In the genomic region with DNA sequence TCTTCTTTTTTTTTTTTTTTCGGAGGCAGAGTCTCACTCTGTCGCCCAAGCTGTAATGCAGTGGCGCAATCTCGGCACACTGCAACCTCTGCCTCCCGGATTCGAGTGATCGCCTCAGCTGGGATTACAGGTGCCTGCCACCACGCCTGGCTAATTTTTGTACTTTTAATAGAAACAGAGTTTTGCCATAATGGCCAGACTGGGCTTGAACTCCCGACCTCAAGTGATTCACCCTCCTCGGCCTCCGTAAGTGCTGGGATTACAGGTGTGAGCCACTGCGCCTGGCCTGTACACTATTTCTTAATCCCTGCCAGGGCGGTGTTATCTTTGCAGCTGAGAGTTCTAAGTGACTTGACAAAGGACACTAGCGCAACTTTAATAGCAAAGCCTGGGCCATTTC, we compare ENCODE assay signal across 8 cellular contexts. TPM values are rescaled to one million over a fixed set of nuclear protein-coding genes. Genes with fewer than 3 reads are reported as not detected.
DNase-seq lines count a peak whose midpoint lies in the region; ATAC-seq and TF ChIP-seq lines count a peak whose summit lies in the region.

No MANE protein-coding gene starts in this region.

- 77 to 86% (median 82%) methylated on average over 14 of the region's 14 CpGs for WGBS in stomach, 5 donors

- TF ChIP-seq CTCF in SU-DHL-6 (IDR thresholded peaks at IDR 0.05; ENCODE audit: insufficient read depth, low read length, poor library complexity, severe bottlenecking) (no peak), glutamatergic neuron (IDR thresholded peaks at IDR 0.05; ENCODE audit: partially characterized antibody, unreplicated experiment) (no peak), stomach (IDR thresholded peaks at IDR 0.05) (no peak)

- CTCF ChIA-PET in activated naive CD4-positive, alpha-beta T cell treated with anti-CD3 and anti-CD28 coated beads for 36 hours (lab: Charles Lee): interaction anchor here (0.6 to 2.0 kb wide), 5 partner anchors 10 to 784 kb away, joined by 3 to 6 read pairs (median 5); no protein-coding TSS in a partner anchor

- H3K79me2 ChIP-seq in SU-DHL-6 (ENCODE audit: insufficient read depth, low read length): no peaks in the 10 kb centered on the region

- no peaks in the 10 kb centered on the region for H3K36me3 ChIP-seq in SU-DHL-6 (ENCODE audit: low read length)
- no peaks in the 10 kb centered on the region for H3K36me3 ChIP-seq in stomach

- H3K36me3 Mint-ChIP-seq in activated naive CD4-positive, alpha-beta T cell treated with anti-CD3 and anti-CD28 coated beads for 36 hours (ENCODE audit: low read depth): no peaks in the 10 kb centered on the region
- no peaks in the 10 kb centered on the region for H3K36me3 Mint-ChIP-seq in glutamatergic neuron (ENCODE audit: unreplicated experiment)

- peak overlapping the region; percentile 98; the same call in 1 of the 2 replicates for H3K9ac ChIP-seq in SU-DHL-6 (ENCODE audit: low read length)

- peak overlapping the region; percentile 93 for H3K27ac Mint-ChIP-seq in activated naive CD4-positive, alpha-beta T cell treated with anti-CD3 and anti-CD28 coated beads for 36 hours
- no peak overlapping the region for H3K27ac Mint-ChIP-seq in glutamatergic neuron (ENCODE audit: unreplicated experiment)

- H2AFZ ChIP-seq in SU-DHL-6 (ENCODE audit: low read depth, low read length, severe bottlenecking): no peak overlapping the region

- peak overlapping the region; percentile 94 for H3K4me3 Mint-ChIP-seq in activated naive CD4-positive, alpha-beta T cell treated with anti-CD3 and anti-CD28 coated beads for 36 hours
- H3K4me3 Mint-ChIP-seq in glutamatergic neuron (ENCODE audit: unreplicated experiment): peak overlapping the region; percentile 90

- no peak for DNase-seq in activated naive CD4-positive, alpha-beta T cell treated with anti-CD3 and anti-CD28 coated beads for 36 hours
- DNase-seq in activated naive CD4-positive, alpha-beta T cell treated with anti-CD3 and anti-CD28 coated beads, Interleukin-2, amount 50 U/mL, for 16 hours: no peak
- no peak for DNase-seq in glutamatergic neuron
- DNase-seq in stomach: no peak
- no peak for DNase-seq in ecto neural progenitor cell (ENCODE audit: low spot score)
- no peak for DNase-seq in NCI-H187 treated with DMSO at 0.1 percent for 48 hours (lab: John Stamatoyannopoulos, UW)

- H3K9me3 ChIP-seq in SU-DHL-6 (ENCODE audit: insufficient read depth, low read length) (no peaks in the 10 kb centered on the region), stomach (no peaks in the 10 kb centered on the region)

- H3K9me2 ChIP-seq in SU-DHL-6 (replicated peaks; ENCODE audit: insufficient read depth, low read length): no peaks in the 10 kb centered on the region

- H3K4me3 ChIP-seq in SU-DHL-6 (ENCODE audit: insufficient read depth, low read length, poor library complexity, severe bottlenecking) (peak overlapping the region; percentile 98), stomach (peak overlapping the region in 1 of 4 donors; percentile 80)

- H3K27me3 Mint-ChIP-seq in activated naive CD4-positive, alpha-beta T cell treated with anti-CD3 and anti-CD28 coated beads for 36 hours (ENCODE audit: low read depth): no peaks in the 10 kb centered on the region
- H3K27me3 Mint-ChIP-seq in glutamatergic neuron (ENCODE audit: unreplicated experiment): peaks cover 1% of the 10 kb centered on the region

- no peaks in the 10 kb centered on the region for H3K9me3 Mint-ChIP-seq in activated naive CD4-positive, alpha-beta T cell treated with anti-CD3 and anti-CD28 coated beads for 36 hours
- no peaks in the 10 kb centered on the region for H3K9me3 Mint-ChIP-seq in glutamatergic neuron (ENCODE audit: unreplicated experiment)

- H3K4me2 ChIP-seq in SU-DHL-6 (ENCODE audit: low read depth, low read length, poor library complexity, severe bottlenecking): peak overlapping the region; percentile 75

- H3K4me1 ChIP-seq in stomach: peaks cover 0 to 17% (median 12%) of the 10 kb centered on the region in 4 donors

- no peaks in the 10 kb centered on the region for H3F3A ChIP-seq in SU-DHL-6 (ENCODE audit: insufficient read depth)

- H3K27me3 ChIP-seq in SU-DHL-6 (ENCODE audit: low read length) (no peaks in the 10 kb centered on the region), stomach (no peaks in the 10 kb centered on the region)

- no peak for TF ChIP-seq EP300 in stomach (IDR thresholded peaks at IDR 0.05)

- ATAC-seq in GM21360 (IDR thresholded peaks at IDR 0.05; ENCODE audit: unreplicated experiment): no peak

- TF ChIP-seq POLR2A in stomach (IDR thresholded peaks at IDR 0.05): no peak

- intact Hi-C loops in activated naive CD4-positive, alpha-beta T cell treated with anti-CD3 and anti-CD28 coated beads for 36 hours (cut with micrococcal nuclease): no loop called here
- intact Hi-C loops in stomach (cut with DNase I; ENCODE audit: low total_unique reads): no loop called here

- peaks cover 5% of the 10 kb centered on the region for H3K4me1 Mint-ChIP-seq in activated naive CD4-positive, alpha-beta T cell treated with anti-CD3 and anti-CD28 coated beads for 36 hours (ENCODE audit: low read depth)
- H3K4me1 Mint-ChIP-seq in glutamatergic neuron (ENCODE audit: low read depth, unreplicated experiment): no peaks in the 10 kb centered on the region

- no peak overlapping the region for H3K27ac ChIP-seq in SU-DHL-6 (ENCODE audit: low read depth, low read length)
- peak overlapping the region in 4 of 5 donors; percentile 30 to 97 (median 92) for H3K27ac ChIP-seq in stomach

- no peaks in the 10 kb centered on the region for H4K20me1 ChIP-seq in SU-DHL-6 (ENCODE audit: low read depth, low read length)

RNA-seq across cellular contexts. Expression of gene LSM14A, which starts 36.9 kb away (rescaled TPM):
- total RNA-seq in activated naive CD4-positive, alpha-beta T cell treated with anti-CD3 and anti-CD28 coated beads for 36 hours: 100 to 1,000 TPM in 1 of 2 experiments, 10 to 100 TPM in 1; 87.9 to 102 TPM
- total RNA-seq in glutamatergic neuron (ENCODE audit: unreplicated experiment) (89.5 TPM), stomach (100 to 1,000 TPM in 4 of 5 donors, 10 to 100 TPM in 1; 53.3 to 227 (median 171) TPM)
- polyA plus RNA-seq in stomach: 10 to 100 TPM; 38.4 to 74.3 (median 51.5) TPM
